10 cellular contexts compared by ENCODE assay signal in genomic region chr19:4647676-4648644, GRCh38. TPM values are rescaled to one million over a fixed set of nuclear protein-coding genes. Genes with fewer than 3 reads are reported as not detected.
DNase-seq lines count a peak whose midpoint lies in the region; ATAC-seq and TF ChIP-seq lines count a peak whose summit lies in the region.
"Had no signal": no experiment of that assay in that cellular context is flagged by ENCODE, and none has a peak within 500 bp of the region (broad histone marks: within the 10 kb centered on the region; RNA-seq: fewer than 3 reads in every experiment).

No MANE protein-coding gene starts in this region.

- peak overlapping the region in 3 of 9 donors; percentile 41 to 71 (median 59) for H3K27ac Mint-ChIP-seq in naive thymus-derived CD4-positive, alpha-beta T cell

- POLR2A ChIA-PET in OCI-LY7 (lab: Charles Lee), result interaction anchor here (0.5 kb wide), 1 partner anchor 1939 kb away, joined by 7 read pairs; no protein-coding TSS in a partner anchor
- POLR2A ChIA-PET in naive thymus-derived CD4-positive, alpha-beta T cell (lab: Charles Lee), result no interaction called here

- intact Hi-C loops in OCI-LY7 (cut with micrococcal nuclease; ENCODE audit: unreplicated experiment), result no loop called here
- intact Hi-C loops in naive thymus-derived CD4-positive, alpha-beta T cell (cut with micrococcal nuclease), result no loop called here

- peak overlapping the region; percentile 53 for H3K4me3 ChIP-seq in BLaER1
- H3K4me3 ChIP-seq in OCI-LY7 (ENCODE audit: low read depth, low read length, poor library complexity, severe bottlenecking), result no peak overlapping the region
- no peak overlapping the region for H3K4me3 ChIP-seq in fibroblast of pulmonary artery (replicated peaks; ENCODE audit: low read depth, low read length)
- H3K4me3 ChIP-seq in naive thymus-derived CD4-positive, alpha-beta T cell (ENCODE audit: low read length), result no peak overlapping the region

- H3K4me3 Mint-ChIP-seq in naive thymus-derived CD4-positive, alpha-beta T cell, result no peak overlapping the region

- H3K9ac ChIP-seq in BLaER1, result peak overlapping the region; percentile 81

- H3K4me1 Mint-ChIP-seq in naive thymus-derived CD4-positive, alpha-beta T cell, result peaks cover 0 to 8% (median 0%) of the 10 kb centered on the region in 7 donors

- H3K27me3 Mint-ChIP-seq in naive thymus-derived CD4-positive, alpha-beta T cell, result no peaks in the 10 kb centered on the region

- no peaks in the 10 kb centered on the region for H3K9me3 Mint-ChIP-seq in naive thymus-derived CD4-positive, alpha-beta T cell

- H3K4me2 ChIP-seq in BLaER1 (peak overlapping the region; percentile 91), OCI-LY7 (ENCODE audit: low read length) (peak overlapping the region; percentile 44)

- no peaks in the 10 kb centered on the region for H3K79me2 ChIP-seq in OCI-LY7 (ENCODE audit: insufficient read depth, low read depth, low read length)

- H3K27me3 ChIP-seq in BLaER1, result no peaks in the 10 kb centered on the region
- H3K27me3 ChIP-seq in naive thymus-derived CD4-positive, alpha-beta T cell (ENCODE audit: control insufficient read depth in 2 of 2, insufficient read depth in 2 of 2, low read length in 2 of 2), result no peaks in the 10 kb centered on the region

- peaks cover 0 to 12% (median 0%) of the 10 kb centered on the region in 5 donors for H3K36me3 Mint-ChIP-seq in naive thymus-derived CD4-positive, alpha-beta T cell

- no peaks in the 10 kb centered on the region for H3K9me2 ChIP-seq in OCI-LY7 (ENCODE audit: insufficient read depth, low read length)

- H3K9me3 ChIP-seq in BLaER1, result no peaks in the 10 kb centered on the region
- no peaks in the 10 kb centered on the region for H3K9me3 ChIP-seq in OCI-LY7 (ENCODE audit: low read length)
- no peaks in the 10 kb centered on the region for H3K9me3 ChIP-seq in naive thymus-derived CD4-positive, alpha-beta T cell (ENCODE audit: control insufficient read depth in 2 of 3, low read length in 3 of 3)

- BruUV-seq in OCI-LY7 (replicated peaks; lab: Mats Ljungman, UMichigan), result no TSS peak

- H2AFZ ChIP-seq in OCI-LY7 (ENCODE audit: low read length), result no peak overlapping the region

- H4K20me1 ChIP-seq in BLaER1 (peaks cover 8% of the 10 kb centered on the region; the same call in 1 of the 2 replicates), OCI-LY7 (ENCODE audit: insufficient read depth, low read length) (no peaks in the 10 kb centered on the region)

- TF ChIP-seq CTCF in OCI-LY7 (conservative IDR thresholded peaks at IDR 0.05; ENCODE audit: low read length) (peak; percentile 45), fibroblast of pulmonary artery (IDR thresholded peaks at IDR 0.05; ENCODE audit: low read length, missing control alignments) (peak; percentile 38)

- H3K4me1 ChIP-seq in BLaER1, result peaks cover 49% of the 10 kb centered on the region
- peaks cover 14% of the 10 kb centered on the region for H3K4me1 ChIP-seq in OCI-LY7 (ENCODE audit: insufficient read depth, low read length, poor library complexity, severe bottlenecking)
- no peaks in the 10 kb centered on the region for H3K4me1 ChIP-seq in naive thymus-derived CD4-positive, alpha-beta T cell (ENCODE audit: control insufficient read depth in 2 of 2, insufficient read depth in 2 of 2, low read length in 2 of 2)

- H3K36me3 ChIP-seq in BLaER1 (peaks cover 62% of the 10 kb centered on the region), OCI-LY7 (ENCODE audit: insufficient read depth, low read length) (peaks cover 19% of the 10 kb centered on the region)
- peaks cover 0 to 26% (median 0%) of the 10 kb centered on the region in 3 experiments for H3K36me3 ChIP-seq in naive thymus-derived CD4-positive, alpha-beta T cell (ENCODE audit: control insufficient read depth in 2 of 3, insufficient read depth in 3 of 3, low read length in 3 of 3)

- no peak for ATAC-seq in naive thymus-derived CD4-positive, alpha-beta T cell
- ATAC-seq in GM18907 (IDR thresholded peaks at IDR 0.05; ENCODE audit: unreplicated experiment) (no peak), GM21360 (IDR thresholded peaks at IDR 0.05; ENCODE audit: unreplicated experiment) (no peak)

- DNase-seq in OCI-LY7 (ENCODE audit: low spot score) (no peak), fibroblast of pulmonary artery (ENCODE audit: low read depth) (peak; percentile 81), hypothalamus (lab: John Stamatoyannopoulos, UW) (no peak)
- DNase-seq in naive thymus-derived CD4-positive, alpha-beta T cell, result no peak
- no peak for DNase-seq in activated CD4-positive, alpha-beta T cell treated with anti-CD3 and anti-CD28 coated beads, Interleukin-2, amount 50 U/mL, for 1 hour
- DNase-seq: NK-92 treated with Interleukin-12 subunit alpha and Interleukin-12 subunit beta, amount 100 ng/mL, for 24 hours; stimulated activated CD4-positive, alpha-beta T cell treated with anti-CD3 and anti-CD28 coated beads, Interleukin-2, amount 100 ng/mL, for 48 hours had no signal

- H3K27ac ChIP-seq in BLaER1, result peak overlapping the region; percentile 90
- peak overlapping the region; percentile 21 for H3K27ac ChIP-seq in OCI-LY7 (ENCODE audit: low read depth, low read length, poor library complexity, severe bottlenecking)
- H3K27ac ChIP-seq in naive thymus-derived CD4-positive, alpha-beta T cell (ENCODE audit: low read depth, low read length), result peak overlapping the region; percentile 28

- CTCF ChIA-PET in OCI-LY7 (lab: Charles Lee; ENCODE audit: unreplicated experiment), result no interaction called here
- CTCF ChIA-PET in naive thymus-derived CD4-positive, alpha-beta T cell (lab: Charles Lee), result interaction anchor here (0.9 kb wide), 1 partner anchor 14 kb away, joined by 3 read pairs; no protein-coding TSS in a partner anchor

RNA-seq across cellular contexts. Expression of gene TNFAIP8L1, which starts 8.6 kb away (rescaled TPM):
- 9.0 and 10.0 TPM in 2 replicates for total RNA-seq in OCI-LY7 (2014; rRNA removed; shearing (Covaris generic))
- total RNA-seq in OCI-LY7 (2022), result 22.7 and 24.3 TPM in 2 replicates
- 10 to 100 TPM; 11.2 to 22.4 (median 20.6) TPM for total RNA-seq in naive thymus-derived CD4-positive, alpha-beta T cell
- 10 to 100 TPM in 1 of 2 donors, 1 to 10 TPM in 1; 8.0 to 20.5 TPM for polyA plus RNA-seq in naive thymus-derived CD4-positive, alpha-beta T cell

RNA-seq across cellular contexts. Expression of gene MYDGF, which starts 22.2 kb away (rescaled TPM):
- 73.3 and 76.0 TPM in 2 replicates for total RNA-seq in OCI-LY7 (2014; rRNA removed; shearing (Covaris generic))
- 65.0 and 77.3 TPM in 2 replicates for total RNA-seq in OCI-LY7 (2022)
- total RNA-seq in naive thymus-derived CD4-positive, alpha-beta T cell, result 10 to 100 TPM; 28.1 to 81.0 (median 32.1) TPM
- 100 to 1,000 TPM; 101 to 105 TPM for polyA plus RNA-seq in naive thymus-derived CD4-positive, alpha-beta T cell

Comparison
In these comparisons a context has a peak if more than half of its experiments do, and no peak if none do; other contexts are left out.
1. H3K27ac ChIP-seq: peak in every context shown above with its lines; median percentile 90 in BLaER1; 28 in naive thymus-derived CD4-positive, alpha-beta T cell; 21 in OCI-LY7.